ENCODE assay signal across 26 cellular contexts in genomic region chr3:113284453-113285050, GRCh38.
"Had no signal": no experiment of that assay in that cellular context is flagged by ENCODE, and none has a peak within 500 bp of the region (broad histone marks: within the 10 kb centered on the region; RNA-seq: fewer than 3 reads in every experiment).

No MANE protein-coding gene starts in this region.

- H3K27ac Mint-ChIP-seq: activated CD4-positive, alpha-beta T cell treated with anti-CD3 and anti-CD28 coated beads for 36 hours; activated CD8-positive, alpha-beta T cell treated with anti-CD3 and anti-CD28 coated beads, Interleukin-2, amount 10 ng/mL, durations not matched to agents 7 days and 5 days; activated naive CD4-positive, alpha-beta T cell treated with anti-CD3 and anti-CD28 coated beads for 36 hours; activated naive CD8-positive, alpha-beta T cell treated with anti-CD3 and anti-CD28 coated beads, Interleukin-2, amount 10 ng/mL, durations not matched to agents 7 days and 5 days had no signal

- H3K4me3 ChIP-seq: left lung, lung, mucosa of descending colon, psoas muscle, SK-N-MC, testis had no signal

- H3K36me3 Mint-ChIP-seq: activated naive CD8-positive, alpha-beta T cell treated with anti-CD3 and anti-CD28 coated beads, Interleukin-2, amount 10 ng/mL, durations not matched to agents 7 days and 5 days; natural killer cell treated with Interleukin-12 subunit alpha and Interleukin-12 subunit beta and Interleukin-15 and Interleukin-18, amount 100 ng/mL, for 72 hours had no signal

- H3K36me3 ChIP-seq: left lung had no signal

- H3K79me2 ChIP-seq: parathyroid adenoma had no signal

- H3K27me3 Mint-ChIP-seq: activated CD4-positive, alpha-beta T cell treated with anti-CD3 and anti-CD28 coated beads for 36 hours; natural killer cell treated with Interleukin-12 subunit alpha and Interleukin-12 subunit beta and Interleukin-15 and Interleukin-18, amount 100 ng/mL, for 72 hours had no signal

- H3K4me1 ChIP-seq: parathyroid adenoma, psoas muscle had no signal

- H3K4me3 Mint-ChIP-seq: activated CD4-positive, alpha-beta T cell treated with anti-CD3 and anti-CD28 coated beads for 36 hours; activated CD8-positive, alpha-beta T cell treated with anti-CD3 and anti-CD28 coated beads, Interleukin-2, amount 10 ng/mL, durations not matched to agents 7 days and 5 days; activated naive CD4-positive, alpha-beta T cell treated with anti-CD3 and anti-CD28 coated beads for 36 hours; activated naive CD8-positive, alpha-beta T cell treated with anti-CD3 and anti-CD28 coated beads, Interleukin-2, amount 10 ng/mL, durations not matched to agents 7 days and 5 days; central memory CD8-positive, alpha-beta T cell; natural killer cell treated with Interleukin-12 subunit alpha and Interleukin-12 subunit beta and Interleukin-15 and Interleukin-18, amount 100 ng/mL, for 72 hours had no signal

- H3K27me3 ChIP-seq: foreskin keratinocyte, left lung, testis had no signal

- H3K27ac ChIP-seq: foreskin keratinocyte, left lung, parathyroid adenoma, psoas muscle, SK-N-MC had no signal

- DNase-seq: activated CD4-positive, alpha-beta T cell treated with anti-CD3 and anti-CD28 coated beads for 36 hours; activated CD4-positive, CD25-positive, alpha-beta regulatory T cell; activated CD8-positive, alpha-beta T cell treated with anti-CD3 and anti-CD28 coated beads, Interleukin-2, amount 10 ng/mL, durations not matched to agents 7 days and 5 days; activated effector memory CD4-positive, alpha-beta T cell treated with anti-CD3 and anti-CD28 coated beads, Interleukin-2, amount 50 U/mL, for 16 hours; activated naive CD4-positive, alpha-beta T cell treated with anti-CD3 and anti-CD28 coated beads for 36 hours; activated naive CD8-positive, alpha-beta T cell treated with anti-CD3 and anti-CD28 coated beads, Interleukin-2, amount 10 ng/mL, durations not matched to agents 7 days and 5 days; amniotic stem cell; effector memory CD4-positive, alpha-beta T cell; foreskin keratinocyte; left lung; mucosa of descending colon; nucleus accumbens; psoas muscle; stimulated activated CD4-positive, alpha-beta T cell treated with anti-CD3 and anti-CD28 coated beads, Interleukin-15, amount 100 ng/mL, for 24 hours; stimulated activated CD4-positive, alpha-beta T cell treated with anti-CD3 and anti-CD28 coated beads, Interleukin-2, amount 100 ng/mL, for 24 hours; stimulated activated naive CD4-positive, alpha-beta T cell; testis; trophoblast cell had no signal

- H3K9me3 ChIP-seq: left lung, mucosa of descending colon, psoas muscle, testis had no signal

- H3K9ac ChIP-seq: parathyroid adenoma had no signal

- H3K4me1 Mint-ChIP-seq: activated naive CD8-positive, alpha-beta T cell treated with anti-CD3 and anti-CD28 coated beads, Interleukin-2, amount 10 ng/mL, durations not matched to agents 7 days and 5 days; central memory CD8-positive, alpha-beta T cell had no signal

- H2AFZ ChIP-seq: parathyroid adenoma had no signal

- ATAC-seq: activated CD4-positive, alpha-beta T cell treated with anti-CD3 and anti-CD28 coated beads for 36 hours; activated CD8-positive, alpha-beta T cell treated with anti-CD3 and anti-CD28 coated beads, Interleukin-2, amount 10 ng/mL, durations not matched to agents 7 days and 5 days; foreskin keratinocyte; left lung; mucosa of descending colon; psoas muscle had no signal

- FAIRE-seq: bronchial epithelial cell, colon, islet of Langerhans had no signal

- H3K9me3 Mint-ChIP-seq: activated naive CD4-positive, alpha-beta T cell treated with anti-CD3 and anti-CD28 coated beads for 36 hours; activated naive CD8-positive, alpha-beta T cell treated with anti-CD3 and anti-CD28 coated beads, Interleukin-2, amount 10 ng/mL, durations not matched to agents 7 days and 5 days; central memory CD8-positive, alpha-beta T cell; natural killer cell treated with Interleukin-12 subunit alpha and Interleukin-12 subunit beta and Interleukin-15 and Interleukin-18, amount 100 ng/mL, for 72 hours had no signal
